9 cellular contexts compared by ENCODE assay signal in the genomic region with DNA sequence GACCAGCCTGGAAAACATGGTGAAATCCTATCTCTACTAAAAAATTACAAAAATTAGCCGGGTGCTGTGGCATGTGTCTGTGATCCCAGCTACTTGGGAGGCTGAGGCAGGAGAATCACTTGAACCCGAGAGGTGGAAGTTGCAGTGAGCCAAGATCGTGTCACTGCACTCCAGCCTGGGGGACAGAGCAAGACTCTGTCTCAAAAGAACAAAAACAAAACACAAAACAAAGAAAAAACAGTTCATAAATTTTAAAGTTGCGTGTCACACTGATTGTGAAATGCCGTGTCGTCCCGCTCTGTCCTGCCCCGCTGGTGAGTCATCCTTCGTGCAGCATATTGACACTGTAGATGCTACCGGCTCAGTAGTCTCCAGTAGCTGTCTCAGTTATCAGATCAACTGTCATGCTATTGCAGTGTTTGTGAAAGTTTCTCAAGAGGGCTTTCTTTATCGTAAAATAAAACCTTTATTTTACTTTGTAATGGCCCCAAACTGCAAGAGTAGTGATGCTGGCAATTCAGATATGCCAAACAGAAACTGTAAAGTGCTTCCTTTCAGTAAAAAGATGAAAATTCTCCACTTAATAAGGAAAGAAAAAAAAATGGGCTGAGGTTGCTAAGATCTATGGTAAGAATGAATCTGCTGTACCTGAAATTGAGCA. TPM values are rescaled to one million over a fixed set of nuclear protein-coding genes. Genes with fewer than 3 reads are reported as not detected.
A peak's percentile ranks its signal among the peaks of the same experiment; 100 is the strongest.
DNase-seq lines count a peak whose midpoint lies in the region; ATAC-seq and TF ChIP-seq lines count a peak whose summit lies in the region.
"Had no signal": no experiment of that assay in that cellular context is flagged by ENCODE, and none has a peak within 500 bp of the region (broad histone marks: within the 10 kb centered on the region; RNA-seq: fewer than 3 reads in every experiment).

No MANE protein-coding gene starts in this region.

- no peaks in the 10 kb centered on the region for H3K9me3 ChIP-seq in prostate gland

- 9% methylated on average over 11 of the region's 11 CpGs for WGBS in prostate gland

- intact Hi-C loops in prostate gland (cut with DNase I), result no loop called here

- no peak overlapping the region for H3K27ac ChIP-seq in prostate gland

- H3K27me3 ChIP-seq in prostate gland (replicated peaks; ENCODE audit: insufficient read depth), result no peaks in the 10 kb centered on the region

- no peaks in the 10 kb centered on the region for H3K36me3 ChIP-seq in prostate gland

- no peak for TF ChIP-seq POLR2A in prostate gland (IDR thresholded peaks at IDR 0.05)

- DNase-seq in NCI-H748 treated with DMSO at 0.1 percent for 48 hours (lab: John Stamatoyannopoulos, UW), result peak; percentile 7
- no peak for DNase-seq in NCI-H748 (lab: John Stamatoyannopoulos, UW; ENCODE audit: unreplicated experiment)
- peak; percentile 74 for DNase-seq in NOMO-1 treated with dmso at 0.1 percent for 144 hours (lab: John Stamatoyannopoulos, UW; ENCODE audit: unreplicated experiment)
- peak; percentile 45 to 46 for DNase-seq in dermis microvascular lymphatic vessel endothelial cell (ENCODE audit: low read depth in 2 of 2)
- peak; percentile 82 for DNase-seq in prostate gland (ENCODE audit: low spot score)
- no peak for DNase-seq in activated naive CD4-positive, alpha-beta T cell (lab: John Stamatoyannopoulos, UW)
- no peak for DNase-seq in NAMALWA (ENCODE audit: low spot score)
- DNase-seq: activated CD4-positive, alpha-beta T cell treated with anti-CD3 and anti-CD28 coated beads for 1 hour had no signal

- ATAC-seq in HG03378 (IDR thresholded peaks at IDR 0.05; ENCODE audit: unreplicated experiment), result no peak

- peaks cover 2% of the 10 kb centered on the region for H3K4me1 ChIP-seq in prostate gland (replicated peaks)

- no peak for TF ChIP-seq CTCF in prostate gland (IDR thresholded peaks at IDR 0.05)

- H3K4me3 ChIP-seq in prostate gland, result no peak overlapping the region

RNA-seq across cellular contexts. Expression of gene IGFL1, which starts 36.4 kb away (rescaled TPM):
- not detected in 2 replicates for total RNA-seq in dermis microvascular lymphatic vessel endothelial cell
- total RNA-seq in prostate gland, result 1 to 10 TPM in 1 of 2 donors, not detected in 1; 4.8 TPM

RNA-seq across cellular contexts. Expression of gene IGFL2, which starts 45.1 kb away (rescaled TPM):
- total RNA-seq in dermis microvascular lymphatic vessel endothelial cell (not detected in 2 replicates), prostate gland (1 to 10 TPM in 1 of 2 donors, not detected in 1; 2.7 TPM)

Comparison
In these comparisons a context has a peak if more than half of its experiments do, and no peak if none do; other contexts are left out.
1. DNase-seq: peak in NCI-H748 treated with DMSO at 0.1 percent for 48 hours (single experiment), NOMO-1 treated with dmso at 0.1 percent for 144 hours (single experiment), dermis microvascular lymphatic vessel endothelial cell (2 of 2) and prostate gland (single experiment); none in NCI-H748 (single experiment), activated naive CD4-positive, alpha-beta T cell (0 of 4) and NAMALWA (single experiment).